8 cellular contexts compared by ENCODE assay signal in the genomic region with DNA sequence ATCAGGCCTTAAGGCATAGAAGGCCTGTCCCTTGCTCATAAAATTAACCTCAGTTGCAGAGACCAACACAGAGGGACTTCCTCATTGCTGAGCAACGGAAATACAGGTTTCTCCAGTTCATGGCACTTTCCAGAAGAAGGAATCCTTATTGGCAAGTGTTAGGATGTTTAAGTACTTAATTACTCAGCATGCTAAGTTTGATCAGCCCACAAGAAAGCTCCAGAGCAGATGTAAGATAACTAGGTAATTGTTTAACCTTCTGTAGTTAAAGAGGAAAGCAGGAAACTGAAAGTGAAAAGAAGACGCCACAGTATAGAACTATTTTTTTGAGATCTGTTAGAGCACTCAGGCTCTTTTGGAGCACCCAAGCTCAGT. TPM values are rescaled to one million over a fixed set of nuclear protein-coding genes. Genes with fewer than 3 reads are reported as not detected.
DNase-seq lines count a peak whose midpoint lies in the region; ATAC-seq and TF ChIP-seq lines count a peak whose summit lies in the region.

No MANE protein-coding gene starts in this region.

- CTCF ChIA-PET in CD4-positive, alpha-beta memory T cell (lab: Charles Lee; ENCODE audit: partially characterized antibody): interaction anchor here (1.0 to 3.9 kb wide), 3 partner anchors 11 to 95 kb away, joined by 3 to 35 read pairs (median 4); no protein-coding TSS in a partner anchor

- peaks cover 3% of the 10 kb centered on the region for H3K36me3 ChIP-seq in CD4-positive, alpha-beta memory T cell (ENCODE audit: insufficient read depth, low read length)
- H3K36me3 ChIP-seq in endodermal cell (ENCODE audit: control insufficient read depth, insufficient read depth, low read length) (peaks cover 43% of the 10 kb centered on the region), upper lobe of left lung (peaks cover 0 to 16% (median 0%) of the 10 kb centered on the region in 4 donors), neural progenitor cell (peaks cover 3% of the 10 kb centered on the region)

- H3K4me1 ChIP-seq in CD4-positive, alpha-beta memory T cell (ENCODE audit: insufficient read depth, low read length): peaks cover 23% of the 10 kb centered on the region
- no peaks in the 10 kb centered on the region for H3K4me1 ChIP-seq in endodermal cell (ENCODE audit: control insufficient read depth, insufficient read depth, low read length)
- H3K4me1 ChIP-seq in upper lobe of left lung: peaks cover 0 to 9% (median 3%) of the 10 kb centered on the region in 4 donors
- H3K4me1 ChIP-seq in neural progenitor cell: no peaks in the 10 kb centered on the region

- H2AFZ ChIP-seq in neural progenitor cell (replicated peaks): no peak overlapping the region

- no peak for TF ChIP-seq CTCF in endodermal cell (conservative IDR thresholded peaks at IDR 0.05)
- TF ChIP-seq CTCF in upper lobe of left lung (IDR thresholded peaks at IDR 0.05): no peak
- TF ChIP-seq CTCF in neural progenitor cell (IDR thresholded peaks at IDR 0.05): no peak

- intact Hi-C loops in CD4-positive, alpha-beta memory T cell (cut with micrococcal nuclease): no loop called here

- WGBS in endodermal cell (ENCODE audit: insufficient coverage in 1 of 2, insufficient read length in 1 of 2), 2 experiments: 89% methylated on average over 2 of the region's 2 CpGs; no CpG with 5 or more reads in 1 of the 2 experiments
- 25 to 35% methylated on average over 2 of the region's 2 CpGs for WGBS in upper lobe of left lung, 2 donors

- H3K27ac Mint-ChIP-seq in CD4-positive, alpha-beta memory T cell: peak overlapping the region; percentile 85 to 99 (median 94)
- H3K27ac Mint-ChIP-seq in endodermal cell (peak overlapping the region; percentile 12), neural progenitor cell (no peak overlapping the region)

- H4K20me1 ChIP-seq in neural progenitor cell (ENCODE audit: low read depth): no peaks in the 10 kb centered on the region

- no peaks in the 10 kb centered on the region for H3K79me2 ChIP-seq in neural progenitor cell (ENCODE audit: low read depth)

- H3K36me3 Mint-ChIP-seq in CD4-positive, alpha-beta memory T cell: peaks cover 7 to 24% of the 10 kb centered on the region in 2 donors
- peaks cover 94% of the 10 kb centered on the region for H3K36me3 Mint-ChIP-seq in endodermal cell (ENCODE audit: low read depth)
- H3K36me3 Mint-ChIP-seq in neural progenitor cell: peaks cover 28% of the 10 kb centered on the region

- POLR2A ChIA-PET in CD4-positive, alpha-beta memory T cell (lab: Charles Lee; ENCODE audit: partially characterized antibody): interaction anchor here (1.1 to 3.4 kb wide), 3 partner anchors 11 to 135 kb away, joined by 4 to 23 read pairs (median 8); a partner anchor contains a TSS

- peak in 1 of 4 donors; percentile 46 for TF ChIP-seq EP300 in upper lobe of left lung (IDR thresholded peaks at IDR 0.05)

- peak overlapping the region; percentile 77 to 86 (median 80) for H3K4me3 Mint-ChIP-seq in CD4-positive, alpha-beta memory T cell
- H3K4me3 Mint-ChIP-seq in endodermal cell: no peak overlapping the region
- no peak overlapping the region for H3K4me3 Mint-ChIP-seq in neural progenitor cell

- peak in 4 of 5 donors; percentile 12 to 34 (median 18) for DNase-seq in CD4-positive, alpha-beta memory T cell
- DNase-seq in endodermal cell (no peak), upper lobe of left lung (no peak), NCI-H510A treated with DMSO at 0.1 percent for 48 hours (lab: John Stamatoyannopoulos, UW) (no peak), NCI-H524 treated with DMSO at 0.1 percent for 48 hours (lab: John Stamatoyannopoulos, UW) (no peak), neural progenitor cell (ENCODE audit: low spot score) (no peak)

- H3K4me3 ChIP-seq in CD4-positive, alpha-beta memory T cell (ENCODE audit: low read length in 2 of 2): peak overlapping the region in 1 of 2 donors; percentile 37
- H3K4me3 ChIP-seq in endodermal cell (ENCODE audit: low read length) (no peak overlapping the region), upper lobe of left lung (no peak overlapping the region), neural progenitor cell (no peak overlapping the region)

- H3K9ac ChIP-seq in endodermal cell (ENCODE audit: extremely low read depth, low read length, poor library complexity, severe bottlenecking) (no peak overlapping the region), neural progenitor cell (no peak overlapping the region)

- H3K4me2 ChIP-seq in neural progenitor cell: no peak overlapping the region

- H3K27me3 ChIP-seq in CD4-positive, alpha-beta memory T cell (ENCODE audit: insufficient read depth, low read length): no peaks in the 10 kb centered on the region
- H3K27me3 ChIP-seq in endodermal cell (ENCODE audit: control insufficient read depth, insufficient read depth, low read length, poor library complexity, severe bottlenecking) (no peaks in the 10 kb centered on the region), upper lobe of left lung (no peaks in the 10 kb centered on the region), neural progenitor cell (no peaks in the 10 kb centered on the region)

- TF ChIP-seq POLR2A in upper lobe of left lung (IDR thresholded peaks at IDR 0.05): no peak

- H3K27me3 Mint-ChIP-seq in CD4-positive, alpha-beta memory T cell: no peaks in the 10 kb centered on the region
- H3K27me3 Mint-ChIP-seq in endodermal cell (ENCODE audit: insufficient read depth): no peaks in the 10 kb centered on the region
- peaks cover 2% of the 10 kb centered on the region for H3K27me3 Mint-ChIP-seq in neural progenitor cell (ENCODE audit: insufficient read depth, low read depth)

- peaks cover 17 to 34% (median 26%) of the 10 kb centered on the region in 4 donors for H3K4me1 Mint-ChIP-seq in CD4-positive, alpha-beta memory T cell
- H3K4me1 Mint-ChIP-seq in endodermal cell: peaks cover 16% of the 10 kb centered on the region
- peaks cover 4% of the 10 kb centered on the region for H3K4me1 Mint-ChIP-seq in neural progenitor cell

- peak; percentile 75 for ATAC-seq in GM19455 (IDR thresholded peaks at IDR 0.05; ENCODE audit: unreplicated experiment)
- peak; percentile 83 for ATAC-seq in HG03460 (IDR thresholded peaks at IDR 0.05; ENCODE audit: unreplicated experiment)
- ATAC-seq in upper lobe of left lung (ENCODE audit: low FRiP score in 2 of 2): peak; percentile 43 to 69

- H3K27ac ChIP-seq in CD4-positive, alpha-beta memory T cell (ENCODE audit: low read depth, low read length): peak overlapping the region; percentile 57
- H3K27ac ChIP-seq in endodermal cell (ENCODE audit: low read depth, low read length) (no peak overlapping the region), upper lobe of left lung (peak overlapping the region; percentile 40 to 63 (median 55)), neural progenitor cell (no peak overlapping the region)

- H3K9me3 ChIP-seq in CD4-positive, alpha-beta memory T cell (ENCODE audit: control insufficient read depth in 1 of 2, low read length in 2 of 2): no peaks in the 10 kb centered on the region
- no peaks in the 10 kb centered on the region for H3K9me3 ChIP-seq in endodermal cell (ENCODE audit: control insufficient read depth, low read length)
- H3K9me3 ChIP-seq in upper lobe of left lung: no peaks in the 10 kb centered on the region
- H3K9me3 ChIP-seq in neural progenitor cell (ENCODE audit: low read depth): no peaks in the 10 kb centered on the region

- H3K9me3 Mint-ChIP-seq in CD4-positive, alpha-beta memory T cell: no peaks in the 10 kb centered on the region
- no peaks in the 10 kb centered on the region for H3K9me3 Mint-ChIP-seq in endodermal cell
- H3K9me3 Mint-ChIP-seq in neural progenitor cell: no peaks in the 10 kb centered on the region

- H3F3A ChIP-seq in neural progenitor cell (ENCODE audit: low read depth): no peaks in the 10 kb centered on the region

RNA-seq across cellular contexts. Expression of a gene that starts 33.5 kb away (rescaled TPM):
- 10 to 100 TPM; 28.0 to 29.7 TPM for total RNA-seq in CD4-positive, alpha-beta memory T cell
- 10 to 100 TPM; 49.9 to 74.7 TPM for polyA plus RNA-seq in CD4-positive, alpha-beta memory T cell
- total RNA-seq in endodermal cell: 100 to 1,000 TPM; 163 to 312 TPM
- 119 TPM for polyA plus RNA-seq in endodermal cell (2013, experiment 1 of 2)
- polyA plus RNA-seq in endodermal cell (2013, experiment 2 of 2): 104 TPM
- 10 to 100 TPM; 23.3 to 53.5 (median 50.2) TPM for total RNA-seq in upper lobe of left lung
- 105 and 142 TPM in 2 replicates for total RNA-seq in neural progenitor cell (ENCODE audit: low replicate concordance)

RNA-seq across cellular contexts. Expression of a gene that starts 58.1 kb away (rescaled TPM):
- under 1 TPM; 0.25 to 0.35 TPM for total RNA-seq in CD4-positive, alpha-beta memory T cell
- polyA plus RNA-seq in CD4-positive, alpha-beta memory T cell: under 1 TPM; 0.39 to 0.98 TPM
- under 1 TPM; 0.24 to 0.37 TPM for total RNA-seq in endodermal cell
- polyA plus RNA-seq in endodermal cell (2013, experiment 1 of 2): 0.14 TPM
- 0.12 TPM for polyA plus RNA-seq in endodermal cell (2013, experiment 2 of 2)
- total RNA-seq in upper lobe of left lung: 1 to 10 TPM in 5 of 6 donors, under 1 TPM in 1; 0.80 to 4.9 (median 1.4) TPM
- 0.06 and 0.07 TPM in 2 replicates for total RNA-seq in neural progenitor cell (ENCODE audit: low replicate concordance)

Comparison
In these comparisons a context has a peak if more than half of its experiments do, and no peak if none do; other contexts are left out.
1. DNase-seq: peak in CD4-positive, alpha-beta memory T cell (4 of 5); none in endodermal cell (single experiment), upper lobe of left lung (0 of 2), NCI-H510A treated with DMSO at 0.1 percent for 48 hours (single experiment), NCI-H524 treated with DMSO at 0.1 percent for 48 hours (single experiment) and neural progenitor cell (single experiment).
2. H3K27ac ChIP-seq: peak in CD4-positive, alpha-beta memory T cell (single experiment) and upper lobe of left lung (4 of 4); none in endodermal cell (single experiment) and neural progenitor cell (single experiment).
3. H3K4me3 Mint-ChIP-seq: peak in CD4-positive, alpha-beta memory T cell (8 of 8); none in endodermal cell (single experiment) and neural progenitor cell (single experiment).
4. Peak in every context shown above with its lines, with median percentiles within 50 percentile points of each other: ATAC-seq.